Comparison of ENCODE assay signal across 27 cellular contexts in the genomic region with DNA sequence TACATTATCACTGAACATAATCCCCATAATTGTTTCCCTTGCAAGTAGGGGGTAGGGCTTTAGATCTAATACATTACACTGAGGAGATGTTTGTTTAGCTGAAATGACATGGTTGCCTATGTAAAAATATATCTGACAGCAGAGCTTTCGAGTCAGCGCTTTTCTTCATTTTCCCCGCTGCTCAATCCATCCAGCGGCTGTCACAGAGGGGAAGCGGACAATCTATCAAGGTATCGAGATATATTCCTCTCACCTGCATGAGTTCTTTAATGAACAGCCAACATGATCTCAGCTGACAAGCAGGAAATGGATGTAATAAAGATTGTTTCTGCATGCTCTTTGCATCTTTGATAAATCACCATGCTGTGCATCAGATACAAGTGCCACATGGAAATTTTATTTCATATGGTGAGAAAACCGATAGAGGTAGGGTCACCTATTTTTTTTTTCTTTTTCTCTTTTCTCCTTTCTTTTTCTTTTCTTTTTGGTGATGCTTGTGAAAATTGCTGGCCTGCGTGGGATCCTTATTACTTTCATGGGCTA.
DNase-seq lines count a peak whose midpoint lies in the region; ATAC-seq, FAIRE-seq and TF ChIP-seq lines count a peak whose summit lies in the region.
"Had no signal": no experiment of that assay in that cellular context is flagged by ENCODE, and none has a peak within 500 bp of the region (broad histone marks: within the 10 kb centered on the region; RNA-seq: fewer than 3 reads in every experiment).

No MANE protein-coding gene starts in this region.

- H3K27me3 ChIP-seq in neuronal stem cell (ENCODE audit: control insufficient read depth in 3 of 3, insufficient read depth in 3 of 3, low read depth in 1 of 3, low read length in 3 of 3) (no peaks in the 10 kb centered on the region), HepG2 (ENCODE audit: control insufficient read depth in 1 of 2, insufficient read depth in 2 of 2, low read length in 2 of 2) (no peaks in the 10 kb centered on the region)
- H3K27me3 ChIP-seq: SJSA1 had no signal

- no peak overlapping the region for H3K14ac ChIP-seq in neuronal stem cell (ENCODE audit: low read length)

- no peak overlapping the region for H2BK15ac ChIP-seq in neuronal stem cell (ENCODE audit: low read length)

- no peak overlapping the region for H3K4me3 ChIP-seq in neuronal stem cell (ENCODE audit: low read length in 2 of 2)
- no peak overlapping the region for H3K4me3 ChIP-seq in HepG2 (replicated peaks in 1 of 3; ENCODE audit: insufficient read depth in 1 of 3, low read depth in 2 of 3, low read length in 3 of 3)
- H3K4me3 ChIP-seq: A549, SJSA1 had no signal

- ATAC-seq in HepG2 = no peak
- ATAC-seq in HG02610 (IDR thresholded peaks at IDR 0.05; ENCODE audit: unreplicated experiment) = no peak
- ATAC-seq: A549, Right ventricle myocardium inferior, T-helper 17 cell had no signal

- TF ChIP-seq CTCF in brain (conservative IDR thresholded peaks at IDR 0.05) (no peak), HepG2 (CRISPR knock-in tag; IDR thresholded peaks at IDR 0.05) (no peak)

- peak overlapping the region in 3 of 5 experiments; percentile 35 to 66 (median 40) for H3K4me3 Mint-ChIP-seq in brain
- H3K4me3 Mint-ChIP-seq: B cell, CD14-positive monocyte, T-helper 17 cell had no signal

- intact Hi-C loops in HepG2 (cut with micrococcal nuclease; ENCODE audit: unreplicated experiment) = no loop called here

- no peak overlapping the region for H3K23ac ChIP-seq in neuronal stem cell (ENCODE audit: low read depth, low read length, poor library complexity)

- no CpG with 5 or more reads among the region's 8 CpGs for WGBS in neuronal stem cell (ENCODE audit: extremely low coverage in 2 of 2, insufficient read length in 2 of 2, insufficient replicate concordance in 1 of 2), 2 donors
- whole genome bisulfite sequencing in HepG2 (ENCODE audit: low lambda C conversion rate) = 42% methylated on average over 8 of the region's 8 CpGs

- DNase-seq in HEK293T (ENCODE audit: extremely low spot score) (no peak), NCI-H146 treated with DMSO at 0.1 percent for 48 hours (lab: John Stamatoyannopoulos, UW; ENCODE audit: unreplicated experiment) (peak; percentile 50), neuronal stem cell (ENCODE audit: low spot score) (no peak), HepG2 (ENCODE audit: low spot score) (no peak), occipital lobe (lab: John Stamatoyannopoulos, UW) (no peak)
- DNase-seq: DMS53, GDM1, KBM-7, MM.1S, NCI-H1092, NCI-H1694, NCI-H2107, NCI-H2227 treated with DMSO at 0.1 percent for 48 hours, NCI-H510A, SW 1271, T-helper 17 cell had no signal

- H2AK5ac ChIP-seq in neuronal stem cell (ENCODE audit: low read depth, low read length) = no peak overlapping the region

- no peaks in the 10 kb centered on the region for H3K9me3 Mint-ChIP-seq in brain
- H3K9me3 Mint-ChIP-seq: CD14-positive monocyte had no signal

- H2AFZ ChIP-seq in neuronal stem cell (ENCODE audit: low read length) (peak overlapping the region; percentile 21), HepG2 (ENCODE audit: low read length) (no peak overlapping the region)

- no peaks in the 10 kb centered on the region for H3K27me3 Mint-ChIP-seq in brain
- H3K27me3 Mint-ChIP-seq: B cell, T-helper 17 cell had no signal

- no peak for TF ChIP-seq RAD21 in HepG2 (CRISPR knock-in tag; IDR thresholded peaks at IDR 0.05)

- H3K27ac ChIP-seq in neuronal stem cell (replicated peaks; ENCODE audit: low read length) (no peak overlapping the region), HepG2 (ENCODE audit: extremely low read length, insufficient read depth, low read length) (no peak overlapping the region)
- H3K27ac ChIP-seq: A549, HL-60, SJSA1 had no signal

- no peaks in the 10 kb centered on the region for H3K36me3 Mint-ChIP-seq in brain
- H3K36me3 Mint-ChIP-seq: CD14-positive monocyte had no signal

- H3K79me2 ChIP-seq in HepG2 (ENCODE audit: insufficient read depth, low read length) = no peaks in the 10 kb centered on the region

- in situ Hi-C loops in HepG2 (cut with HindIII; ENCODE audit: extremely low pct_ligation_motif_present, low pct_unique_long_range_greater_than_20kb) = no loop called here

- H3K79me1 ChIP-seq in neuronal stem cell (ENCODE audit: low read depth, low read length) = no peaks in the 10 kb centered on the region

- no peak for TF ChIP-seq EP300 in HepG2 (IDR thresholded peaks at IDR 0.05; ENCODE audit: low read depth in 2 of 2, low read length in 2 of 2)
- TF ChIP-seq EP300 in HepG2 (CRISPR knock-in tag; IDR thresholded peaks at IDR 0.05; ENCODE audit: borderline replicate concordance) = no peak

- H3K4me2 ChIP-seq in neuronal stem cell (ENCODE audit: insufficient read depth, low read length, poor library complexity, severe bottlenecking) = no peak overlapping the region
- no peak overlapping the region for H3K4me2 ChIP-seq in HepG2 (ENCODE audit: low read depth, low read length)
- H3K4me2 ChIP-seq: A549 had no signal

- H4K91ac ChIP-seq in neuronal stem cell (ENCODE audit: low read depth, low read length, poor library complexity) = no peak overlapping the region

- no peaks in the 10 kb centered on the region for H3K36me3 ChIP-seq in neuronal stem cell (replicated peaks in 1 of 2; ENCODE audit: control insufficient read depth in 2 of 2, insufficient read depth in 2 of 2, low read length in 2 of 2)
- H3K36me3 ChIP-seq in HepG2 (replicated peaks in 1 of 2; ENCODE audit: control insufficient read depth in 1 of 2, insufficient read depth in 2 of 2, low read length in 2 of 2) = no peaks in the 10 kb centered on the region
- H3K36me3 ChIP-seq: SJSA1 had no signal

- H2BK5ac ChIP-seq in neuronal stem cell (ENCODE audit: low read length) = no peak overlapping the region

- H3K27ac Mint-ChIP-seq in brain = peak overlapping the region in 4 of 5 experiments; percentile 2 to 81 (median 44)
- H3K27ac Mint-ChIP-seq: B cell, CD14-positive monocyte, T-helper 17 cell had no signal

- no peak overlapping the region for H4K8ac ChIP-seq in neuronal stem cell (ENCODE audit: low read depth, low read length)

- CTCF ChIA-PET in HEK293T (lab: Yijun Ruan, JAX) = no interaction called here
- CTCF ChIA-PET in HepG2 (lab: Yijun Ruan, JAX; ENCODE audit: low intra/inter-chr PET ratio, low total read pairs) = no interaction called here

- H3K18ac ChIP-seq in neuronal stem cell (ENCODE audit: low read length) = no peak overlapping the region

- no peaks in the 10 kb centered on the region for H4K20me1 ChIP-seq in HepG2 (ENCODE audit: insufficient read depth, low read length)

- H3K9ac ChIP-seq in neuronal stem cell (ENCODE audit: low read depth, low read length, poor library complexity) (no peak overlapping the region), HepG2 (ENCODE audit: insufficient read depth, low read depth, low read length) (no peak overlapping the region)

- peaks cover 0 to 5% of the 10 kb centered on the region in 2 donors for H3K4me1 ChIP-seq in neuronal stem cell (ENCODE audit: control insufficient read depth in 2 of 2, insufficient read depth in 1 of 2, low read depth in 1 of 2, low read length in 2 of 2)
- H3K4me1 ChIP-seq in HepG2 (ENCODE audit: insufficient read depth, low read length) = no peaks in the 10 kb centered on the region
- H3K4me1 ChIP-seq: A549, SJSA1 had no signal

- no peak overlapping the region for H3K4ac ChIP-seq in neuronal stem cell (ENCODE audit: low read length)

- no peak for TF ChIP-seq POLR2A in HepG2 (IDR thresholded peaks at IDR 0.05; ENCODE audit: insufficient read depth in 1 of 2, low read depth in 2 of 2, low read length in 2 of 2)

- POLR2A ChIA-PET in HEK293T (lab: Yijun Ruan, JAX) = no interaction called here
- POLR2A ChIA-PET in HepG2 (lab: Yijun Ruan, JAX) = no interaction called here

- no TSS peak for BruUV-seq in HepG2 (replicated peaks; lab: Mats Ljungman, UMichigan)

- peaks cover 45% of the 10 kb centered on the region for H3K4me1 Mint-ChIP-seq in brain
- H3K4me1 Mint-ChIP-seq: B cell, CD14-positive monocyte, T-helper 17 cell had no signal

- H2BK12ac ChIP-seq in neuronal stem cell (ENCODE audit: low read length) = no peak overlapping the region

- no peak overlapping the region for H2BK120ac ChIP-seq in neuronal stem cell (ENCODE audit: low read depth, low read length)

- no peak for FAIRE-seq in HepG2 (lab: Jason Lieb, UNC)
- FAIRE-seq: A549, D721Med, GM18507, H54 had no signal

- H3K9me3 ChIP-seq in neuronal stem cell (replicated peaks in 1 of 2; ENCODE audit: control insufficient read depth in 2 of 2, insufficient read depth in 1 of 2, low read depth in 1 of 2, low read length in 2 of 2) (no peaks in the 10 kb centered on the region), HepG2 (ENCODE audit: low read length) (no peaks in the 10 kb centered on the region)
- H3K9me3 ChIP-seq: A549, SJSA1 had no signal

TF ChIP-seq in HEK293T, 16 proteins besides CTCF, POLR2A, EP300 and RAD21:
- TF ChIP-seq, protein P1, sequence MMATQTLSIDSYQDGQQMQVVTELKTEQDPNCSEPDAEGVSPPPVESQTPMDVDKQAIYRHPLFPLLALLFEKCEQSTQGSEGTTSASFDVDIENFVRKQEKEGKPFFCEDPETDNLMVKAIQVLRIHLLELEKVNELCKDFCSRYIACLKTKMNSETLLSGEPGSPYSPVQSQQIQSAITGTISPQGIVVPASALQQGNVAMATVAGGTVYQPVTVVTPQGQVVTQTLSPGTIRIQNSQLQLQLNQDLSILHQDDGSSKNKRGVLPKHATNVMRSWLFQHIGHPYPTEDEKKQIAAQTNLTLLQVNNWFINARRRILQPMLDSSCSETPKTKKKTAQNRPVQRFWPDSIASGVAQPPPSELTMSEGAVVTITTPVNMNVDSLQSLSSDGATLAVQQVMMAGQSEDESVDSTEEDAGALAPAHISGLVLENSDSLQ (IDR thresholded peaks at IDR 0.05) = peak; percentile 50; the same call in 1 of the 2 replicates
- TF ChIP-seq ZNF384 (IDR thresholded peaks at IDR 0.05) = no peak

TF ChIP-seq in HepG2, 621 proteins besides CTCF, POLR2A, EP300 and RAD21 (continues in another document):
- no peak for TF ChIP-seq RFX3 (CRISPR knock-in tag; IDR thresholded peaks at IDR 0.05)
- TF ChIP-seq TEAD3 (CRISPR knock-in tag; optimal IDR thresholded peaks at IDR 0.05; ENCODE audit: borderline replicate concordance) = no peak
